Comparison of ENCODE assay signal across 17 cellular contexts in genomic region chr14:59438148-59438766, GRCh38. TPM values are rescaled to one million over a fixed set of nuclear protein-coding genes. Genes with fewer than 3 reads are reported as not detected.
DNase-seq lines count a peak whose midpoint lies in the region; ATAC-seq and TF ChIP-seq lines count a peak whose summit lies in the region.
"Had no signal": no experiment of that assay in that cellular context is flagged by ENCODE, and none has a peak within 500 bp of the region (broad histone marks: within the 10 kb centered on the region; RNA-seq: fewer than 3 reads in every experiment).

No MANE protein-coding gene starts in this region.

- DNase-seq in AG04449 (ENCODE audit: low read depth, low spot score) (peak; percentile 71), HS-5 (ENCODE audit: low read depth) (peak; percentile 38), astrocyte of the cerebellum (ENCODE audit: low read depth) (peak; percentile 60), foreskin fibroblast (peak; percentile 78 to 84), mucosa of gallbladder (ENCODE audit: low spot score) (no peak), HuH-7 (ENCODE audit: low spot score) (no peak), lower leg skin (ENCODE audit: low spot score in 2 of 2) (no peak)
- DNase-seq: activated CD8-positive, alpha-beta memory T cell treated with anti-CD3 and anti-CD28 coated beads, Interleukin-2, amount 10 ng/mL, durations not matched to agents 7 days and 5 days; activated naive CD4-positive, alpha-beta T cell treated with anti-CD3 and anti-CD28 coated beads, Interleukin-2, amount 50 U/mL, for 16 hours; cortex of kidney; GF-D8; NCI-H1092 treated with DMSO at 0.1 percent for 48 hours; NCI-H524; stimulated activated CD4-positive, alpha-beta T cell treated with anti-CD3 and anti-CD28 coated beads, Interleukin-1b, Interleukin-23, amount 100 ng/mL, for 48 hours had no signal

- POLR2A ChIA-PET in AG04449 (lab: Yijun Ruan, JAX): no interaction called here

- TF ChIP-seq CTCF in AG04449 (IDR thresholded peaks at IDR 0.05; ENCODE audit: insufficient read depth, low read length, missing control alignments) (no peak), astrocyte of the cerebellum (IDR thresholded peaks at IDR 0.05; ENCODE audit: low read depth, low read length, missing control alignments) (no peak), foreskin fibroblast (IDR thresholded peaks at IDR 0.05; ENCODE audit: low read depth, low read length) (no peak), lower leg skin (IDR thresholded peaks at IDR 0.05) (no peak)

- in situ Hi-C loops in astrocyte of the cerebellum (cut with HindIII; ENCODE audit: low sequenced_read_pairs): no loop called here

- WGBS in lower leg skin, 2 donors: 83 to 93% methylated on average over 1 of the region's 1 CpG

- no peak for TF ChIP-seq POLR2A in lower leg skin (IDR thresholded peaks at IDR 0.05)

- CTCF ChIA-PET in AG04449 (lab: Yijun Ruan, JAX): interaction anchor here (1.1 to 22.5 kb wide), 4 partner anchors 9 to 310 kb away, joined by 3 to 443 read pairs (median 4); no protein-coding TSS in a partner anchor

- intact Hi-C loops in lower leg skin (cut with DNase I; ENCODE audit: low total_unique reads): no loop called here

- H3K4me3 ChIP-seq in AG04449 (ENCODE audit: low read depth, low read length) (no peak overlapping the region), astrocyte of the cerebellum (ENCODE audit: low read depth, low read length) (no peak overlapping the region), foreskin fibroblast (ENCODE audit: low read depth in 1 of 2, low read length in 2 of 2) (no peak overlapping the region), lower leg skin (ENCODE audit: low read depth, poor library complexity, severe bottlenecking) (no peak overlapping the region)
- H3K4me3 ChIP-seq: hepatocyte had no signal

- ATAC-seq in GM18520 (IDR thresholded peaks at IDR 0.05; ENCODE audit: unreplicated experiment): no peak
- ATAC-seq: activated CD8-positive, alpha-beta memory T cell treated with anti-CD3 and anti-CD28 coated beads, Interleukin-2, amount 10 ng/mL, durations not matched to agents 7 days and 5 days; stimulated activated effector memory CD8-positive, alpha-beta T cell treated with anti-CD3 and anti-CD28 coated beads, Interleukin-12 subunit alpha, Interleukin-12 subunit beta, amount 100 ng/mL, for 72 hours had no signal

RNA-seq across cellular contexts. Expression of gene GPR135, which starts 26.9 kb away (rescaled TPM):
- total RNA-seq in mucosa of gallbladder (3.4 TPM), lower leg skin (1 to 10 TPM; 1.4 to 3.5 (median 2.2) TPM)

RNA-seq across cellular contexts. Expression of gene L3HYPDH, which starts 46.0 kb away (rescaled TPM):
- total RNA-seq in mucosa of gallbladder (17.9 TPM), lower leg skin (10 to 100 TPM in 3 of 4 donors, 1 to 10 TPM in 1; 7.1 to 28.1 (median 16.8) TPM)

RNA-seq across cellular contexts. Expression of gene JKAMP, which starts 46.1 kb away (rescaled TPM):
- total RNA-seq in mucosa of gallbladder (35.8 TPM), lower leg skin (10 to 100 TPM; 37.0 to 62.5 (median 47.6) TPM)

Comparison
In these comparisons a context has a peak if more than half of its experiments do, and no peak if none do; other contexts are left out.
1. DNase-seq: peak in AG04449 (single experiment), HS-5 (single experiment), astrocyte of the cerebellum (single experiment) and foreskin fibroblast (2 of 2); none in mucosa of gallbladder (single experiment), HuH-7 (single experiment) and lower leg skin (0 of 2).